Comparison of ENCODE assay signal across 18 cellular contexts in the genomic region with DNA sequence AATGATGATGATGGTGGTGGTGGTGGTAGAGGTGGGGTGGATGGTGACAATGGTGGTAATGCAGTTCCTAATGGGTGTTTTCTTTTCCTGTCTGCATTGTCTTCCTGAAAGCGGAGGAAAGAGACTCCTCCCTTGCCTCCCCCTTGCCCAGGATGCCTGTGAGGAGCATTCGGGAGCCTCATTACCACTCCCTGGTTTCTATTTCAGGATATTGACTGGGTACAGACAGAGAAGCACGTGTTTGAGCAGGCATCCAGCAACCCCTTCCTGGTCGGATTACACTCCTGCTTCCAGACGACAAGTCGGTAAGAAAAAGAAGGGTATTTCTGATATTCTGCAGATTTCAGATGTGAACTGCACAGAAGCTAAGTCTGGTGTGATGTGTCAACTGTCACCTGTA. TPM values are rescaled to one million over a fixed set of nuclear protein-coding genes. Genes with fewer than 3 reads are reported as not detected.
DNase-seq lines count a peak whose midpoint lies in the region; ATAC-seq and TF ChIP-seq lines count a peak whose summit lies in the region.
"Had no signal": no experiment of that assay in that cellular context is flagged by ENCODE, and none has a peak within 500 bp of the region (broad histone marks: within the 10 kb centered on the region; RNA-seq: fewer than 3 reads in every experiment).

No MANE protein-coding gene starts in this region.

- H3K27me3 ChIP-seq in left ventricle myocardium inferior (ENCODE audit: low read depth): no peaks in the 10 kb centered on the region
- no peaks in the 10 kb centered on the region for H3K27me3 ChIP-seq in neutrophil
- H3K27me3 ChIP-seq: BE2C had no signal

- no peak for DNase-seq in left ventricle myocardium superior
- DNase-seq in left ventricle myocardium inferior: no peak
- no peak for DNase-seq in effector memory CD8-positive, alpha-beta T cell
- DNase-seq in activated naive CD4-positive, alpha-beta T cell treated with Interleukin-2 at 50 U/mL for 16 hours: no peak
- no peak for DNase-seq in CD14-positive monocyte (ENCODE audit: low spot score)
- DNase-seq: BE2C, C1 segment of cervical spinal cord, Calu3, DMS79 treated with DMSO at 0.1 percent for 48 hours, GF-D8, H7, HFFc6, IMR-90 had no signal

- no peak for TF ChIP-seq CTCF in left ventricle myocardium inferior (IDR thresholded peaks at IDR 0.05; ENCODE audit: borderline replicate concordance)
- TF ChIP-seq CTCF in neutrophil (IDR thresholded peaks at IDR 0.05): no peak
- no peak for TF ChIP-seq CTCF in CD14-positive monocyte (IDR thresholded peaks at IDR 0.05)

- H3K4me1 Mint-ChIP-seq in effector memory CD8-positive, alpha-beta T cell (ENCODE audit: low read depth in 2 of 2): peaks cover 13 to 14% of the 10 kb centered on the region in 2 donors
- peaks cover 19% of the 10 kb centered on the region for H3K4me1 Mint-ChIP-seq in CD14-positive monocyte
- H3K4me1 Mint-ChIP-seq: GM23338 had no signal

- H3K27me3 Mint-ChIP-seq in effector memory CD8-positive, alpha-beta T cell: no peaks in the 10 kb centered on the region
- peaks cover 0 to 8% (median 0%) of the 10 kb centered on the region in 3 donors for H3K27me3 Mint-ChIP-seq in CD14-positive monocyte (ENCODE audit: low read depth in 3 of 3)
- H3K27me3 Mint-ChIP-seq: CD4-positive, alpha-beta memory T cell had no signal

- no peak overlapping the region for H3K27ac ChIP-seq in left ventricle myocardium inferior (replicated peaks)
- peak overlapping the region; percentile 25 for H3K27ac ChIP-seq in neutrophil
- H3K27ac ChIP-seq: HL-60 had no signal

- H3K9me3 ChIP-seq in left ventricle myocardium inferior (replicated peaks): no peaks in the 10 kb centered on the region
- no peaks in the 10 kb centered on the region for H3K9me3 ChIP-seq in neutrophil

- H3K4me1 ChIP-seq in left ventricle myocardium inferior: peaks cover 11% of the 10 kb centered on the region
- peaks cover 46 to 47% of the 10 kb centered on the region in 2 experiments for H3K4me1 ChIP-seq in neutrophil (ENCODE audit: control insufficient read depth in 1 of 2, insufficient read depth in 1 of 2, low read depth in 1 of 2, low read length in 1 of 2)
- H3K4me1 ChIP-seq: BE2C had no signal

- H3K4me3 ChIP-seq in left ventricle myocardium inferior: no peak overlapping the region
- H3K4me3 ChIP-seq in neutrophil (ENCODE audit: low read depth in 1 of 2, low read length in 1 of 2): no peak overlapping the region
- H3K4me3 ChIP-seq: GM23338 had no signal

- no peak overlapping the region for H3K4me3 Mint-ChIP-seq in effector memory CD8-positive, alpha-beta T cell
- H3K4me3 Mint-ChIP-seq in CD14-positive monocyte: no peak overlapping the region
- H3K4me3 Mint-ChIP-seq: CD4-positive, alpha-beta memory T cell; GM23338; HFFc6 had no signal

- peaks cover 15% of the 10 kb centered on the region for H3K36me3 Mint-ChIP-seq in effector memory CD8-positive, alpha-beta T cell (ENCODE audit: insufficient read depth)
- H3K36me3 Mint-ChIP-seq in CD14-positive monocyte: peaks cover 17 to 22% of the 10 kb centered on the region in 2 donors

- H3K27ac Mint-ChIP-seq in effector memory CD8-positive, alpha-beta T cell: peak overlapping the region; percentile 19 to 38
- H3K27ac Mint-ChIP-seq in CD14-positive monocyte: peak overlapping the region in 1 of 7 donors; percentile 33
- H3K27ac Mint-ChIP-seq: GM23338, HFFc6 had no signal

- peak; percentile 73 for ATAC-seq in left ventricle myocardium superior
- ATAC-seq in effector memory CD8-positive, alpha-beta T cell (replicated peaks): no peak
- ATAC-seq: GM23338, HCT116 had no signal

- no peaks in the 10 kb centered on the region for H3K36me3 ChIP-seq in left ventricle myocardium inferior
- H3K36me3 ChIP-seq in neutrophil: no peaks in the 10 kb centered on the region
- H3K36me3 ChIP-seq: BE2C had no signal

- intact Hi-C loops in left ventricle myocardium superior (cut with micrococcal nuclease) (no loop called here), left ventricle myocardium inferior (cut with micrococcal nuclease) (no loop called here), CD14-positive monocyte (cut with micrococcal nuclease) (no loop called here)

- H3K9me3 Mint-ChIP-seq in effector memory CD8-positive, alpha-beta T cell: peaks cover 0 to 8% of the 10 kb centered on the region in 2 donors
- H3K9me3 Mint-ChIP-seq in CD14-positive monocyte: peaks cover 0 to 6% (median 0%) of the 10 kb centered on the region in 7 donors
- H3K9me3 Mint-ChIP-seq: GM23338, HFFc6 had no signal

RNA-seq across cellular contexts. Expression of a gene that starts 38.8 kb away (rescaled TPM):
- total RNA-seq in left ventricle myocardium superior (38.4 TPM), left ventricle myocardium inferior (37.0 TPM)
- 10 to 100 TPM; 35.1 to 49.3 TPM for polyA plus RNA-seq in CD14-positive monocyte
